In genomic region chr12:116144384-116144783, GRCh38 we compare ENCODE assay signal across 2 cellular contexts.
TF ChIP-seq lines count a peak whose summit lies in the region.

No MANE protein-coding gene starts in this region.

TF ChIP-seq in SK-N-SH, 30 proteins besides CTCF, POLR2A, EP300 and RAD21 (continued from another document):
- no peak for TF ChIP-seq USF2 (IDR thresholded peaks at IDR 0.05; ENCODE audit: borderline replicate concordance, low read depth, low read length)
- no peak for TF ChIP-seq TCF12 (IDR thresholded peaks at IDR 0.05)
TF ChIP-seq in SK-N-SH: peak in this region for 0.

TF ChIP-seq in SK-N-SH treated with all-trans-retinoic acid at 6 μM for 48 hours, 23 proteins besides CTCF, POLR2A, EP300 and RAD21 (continued from another document):
- TF ChIP-seq, protein P1, sequence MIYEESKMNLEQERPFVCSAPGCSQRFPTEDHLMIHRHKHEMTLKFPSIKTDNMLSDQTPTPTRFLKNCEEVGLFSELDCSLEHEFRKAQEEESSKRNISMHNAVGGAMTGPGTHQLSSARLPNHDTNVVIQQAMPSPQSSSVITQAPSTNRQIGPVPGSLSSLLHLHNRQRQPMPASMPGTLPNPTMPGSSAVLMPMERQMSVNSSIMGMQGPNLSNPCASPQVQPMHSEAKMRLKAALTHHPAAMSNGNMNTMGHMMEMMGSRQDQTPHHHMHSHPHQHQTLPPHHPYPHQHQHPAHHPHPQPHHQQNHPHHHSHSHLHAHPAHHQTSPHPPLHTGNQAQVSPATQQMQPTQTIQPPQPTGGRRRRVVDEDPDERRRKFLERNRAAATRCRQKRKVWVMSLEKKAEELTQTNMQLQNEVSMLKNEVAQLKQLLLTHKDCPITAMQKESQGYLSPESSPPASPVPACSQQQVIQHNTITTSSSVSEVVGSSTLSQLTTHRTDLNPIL (CRISPR knock-in tag; IDR thresholded peaks at IDR 0.05; ENCODE audit: low read depth), result no peak
- no peak for TF ChIP-seq ZNF8 (CRISPR knock-in tag; IDR thresholded peaks at IDR 0.05)
- TF ChIP-seq TSHZ2 (CRISPR knock-in tag; IDR thresholded peaks at IDR 0.05), result no peak
- no peak for TF ChIP-seq ZNF565 (CRISPR knock-in tag; conservative IDR thresholded peaks at IDR 0.05; ENCODE audit: low read depth)
- TF ChIP-seq TCF4 (CRISPR knock-in tag; IDR thresholded peaks at IDR 0.05; ENCODE audit: borderline replicate concordance), result no peak
